1 cellular context compared by ENCODE assay signal in the genomic region with DNA sequence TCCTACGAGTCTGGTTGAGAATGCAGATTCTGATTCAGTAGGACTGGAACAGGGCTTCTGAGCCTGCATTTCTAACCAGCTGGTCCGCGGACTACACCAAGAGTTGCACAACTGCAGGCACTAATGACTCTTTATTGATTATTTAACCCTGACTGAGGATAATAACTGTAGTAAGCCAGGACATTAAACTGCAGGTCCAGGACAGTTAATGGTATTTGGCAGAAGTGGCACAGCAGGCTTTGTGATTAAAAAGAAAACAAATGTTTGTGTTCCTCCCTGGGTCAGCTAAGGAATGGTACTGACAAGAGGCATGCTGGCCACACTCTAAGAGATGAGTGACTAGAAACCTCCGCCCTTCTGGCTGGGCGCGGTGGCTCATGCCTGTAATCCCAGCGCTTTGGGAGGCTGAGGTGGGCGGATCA.
TF ChIP-seq lines count a peak whose summit lies in the region.

No MANE protein-coding gene starts in this region.

TF ChIP-seq in HepG2, 621 proteins besides CTCF, POLR2A, EP300 and RAD21 (continued from another document and continues in another):
- TF ChIP-seq, protein P1, sequence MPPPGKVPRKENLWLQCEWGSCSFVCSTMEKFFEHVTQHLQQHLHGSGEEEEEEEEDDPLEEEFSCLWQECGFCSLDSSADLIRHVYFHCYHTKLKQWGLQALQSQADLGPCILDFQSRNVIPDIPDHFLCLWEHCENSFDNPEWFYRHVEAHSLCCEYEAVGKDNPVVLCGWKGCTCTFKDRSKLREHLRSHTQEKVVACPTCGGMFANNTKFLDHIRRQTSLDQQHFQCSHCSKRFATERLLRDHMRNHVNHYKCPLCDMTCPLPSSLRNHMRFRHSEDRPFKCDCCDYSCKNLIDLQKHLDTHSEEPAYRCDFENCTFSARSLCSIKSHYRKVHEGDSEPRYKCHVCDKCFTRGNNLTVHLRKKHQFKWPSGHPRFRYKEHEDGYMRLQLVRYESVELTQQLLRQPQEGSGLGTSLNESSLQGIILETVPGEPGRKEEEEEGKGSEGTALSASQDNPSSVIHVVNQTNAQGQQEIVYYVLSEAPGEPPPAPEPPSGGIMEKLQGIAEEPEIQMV (CRISPR knock-in tag; IDR thresholded peaks at IDR 0.05; ENCODE audit: low read depth): peak; percentile 88; the same call in 1 of the 2 replicates
- TF ChIP-seq SOX6 (IDR thresholded peaks at IDR 0.05): no peak
- TF ChIP-seq SOX6 (CRISPR knock-in tag; IDR thresholded peaks at IDR 0.05): peak; percentile 31; the same call in 1 of the 2 replicates
- no peak for TF ChIP-seq ZIK1 (CRISPR knock-in tag; IDR thresholded peaks at IDR 0.05; ENCODE audit: borderline replicate concordance, low read depth)
- no peak for TF ChIP-seq MIER3 (CRISPR knock-in tag; IDR thresholded peaks at IDR 0.05; ENCODE audit: borderline replicate concordance)
- no peak for TF ChIP-seq ZNF598 (CRISPR knock-in tag; IDR thresholded peaks at IDR 0.05; ENCODE audit: borderline replicate concordance)
- no peak for TF ChIP-seq TBP (CRISPR knock-in tag; IDR thresholded peaks at IDR 0.05)
- TF ChIP-seq ZNF232 (CRISPR knock-in tag; IDR thresholded peaks at IDR 0.05; ENCODE audit: borderline replicate concordance): no peak
- TF ChIP-seq PHF21A (CRISPR knock-in tag; IDR thresholded peaks at IDR 0.05): peak; percentile 30; the same call in 1 of the 2 replicates
- no peak for TF ChIP-seq TOPORS (CRISPR knock-in tag; IDR thresholded peaks at IDR 0.05)
- no peak for TF ChIP-seq ZNF75D (CRISPR knock-in tag; IDR thresholded peaks at IDR 0.05; ENCODE audit: borderline replicate concordance)
- TF ChIP-seq, protein P2, sequence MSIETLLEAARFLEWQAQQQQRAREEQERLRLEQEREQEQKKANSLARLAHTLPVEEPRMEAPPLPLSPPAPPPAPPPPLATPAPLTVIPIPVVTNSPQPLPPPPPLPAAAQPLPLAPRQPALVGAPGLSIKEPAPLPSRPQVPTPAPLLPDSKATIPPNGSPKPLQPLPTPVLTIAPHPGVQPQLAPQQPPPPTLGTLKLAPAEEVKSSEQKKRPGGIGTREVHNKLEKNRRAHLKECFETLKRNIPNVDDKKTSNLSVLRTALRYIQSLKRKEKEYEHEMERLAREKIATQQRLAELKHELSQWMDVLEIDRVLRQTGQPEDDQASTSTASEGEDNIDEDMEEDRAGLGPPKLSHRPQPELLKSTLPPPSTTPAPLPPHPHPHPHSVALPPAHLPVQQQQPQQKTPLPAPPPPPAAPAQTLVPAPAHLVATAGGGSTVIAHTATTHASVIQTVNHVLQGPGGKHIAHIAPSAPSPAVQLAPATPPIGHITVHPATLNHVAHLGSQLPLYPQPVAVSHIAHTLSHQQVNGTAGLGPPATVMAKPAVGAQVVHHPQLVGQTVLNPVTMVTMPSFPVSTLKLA (IDR thresholded peaks at IDR 0.05): no peak
- TF ChIP-seq IRX3 (CRISPR knock-in tag; IDR thresholded peaks at IDR 0.05; ENCODE audit: borderline replicate concordance, low read depth): no peak
- TF ChIP-seq ZNF34 (CRISPR knock-in tag; IDR thresholded peaks at IDR 0.05; ENCODE audit: borderline replicate concordance): no peak
- TF ChIP-seq, protein P3, sequence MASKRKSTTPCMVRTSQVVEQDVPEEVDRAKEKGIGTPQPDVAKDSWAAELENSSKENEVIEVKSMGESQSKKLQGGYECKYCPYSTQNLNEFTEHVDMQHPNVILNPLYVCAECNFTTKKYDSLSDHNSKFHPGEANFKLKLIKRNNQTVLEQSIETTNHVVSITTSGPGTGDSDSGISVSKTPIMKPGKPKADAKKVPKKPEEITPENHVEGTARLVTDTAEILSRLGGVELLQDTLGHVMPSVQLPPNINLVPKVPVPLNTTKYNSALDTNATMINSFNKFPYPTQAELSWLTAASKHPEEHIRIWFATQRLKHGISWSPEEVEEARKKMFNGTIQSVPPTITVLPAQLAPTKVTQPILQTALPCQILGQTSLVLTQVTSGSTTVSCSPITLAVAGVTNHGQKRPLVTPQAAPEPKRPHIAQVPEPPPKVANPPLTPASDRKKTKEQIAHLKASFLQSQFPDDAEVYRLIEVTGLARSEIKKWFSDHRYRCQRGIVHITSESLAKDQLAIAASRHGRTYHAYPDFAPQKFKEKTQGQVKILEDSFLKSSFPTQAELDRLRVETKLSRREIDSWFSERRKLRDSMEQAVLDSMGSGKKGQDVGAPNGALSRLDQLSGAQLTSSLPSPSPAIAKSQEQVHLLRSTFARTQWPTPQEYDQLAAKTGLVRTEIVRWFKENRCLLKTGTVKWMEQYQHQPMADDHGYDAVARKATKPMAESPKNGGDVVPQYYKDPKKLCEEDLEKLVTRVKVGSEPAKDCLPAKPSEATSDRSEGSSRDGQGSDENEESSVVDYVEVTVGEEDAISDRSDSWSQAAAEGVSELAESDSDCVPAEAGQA (IDR thresholded peaks at IDR 0.05; ENCODE audit: low read depth): no peak
- TF ChIP-seq, protein P3 (CRISPR knock-in tag; IDR thresholded peaks at IDR 0.05; ENCODE audit: borderline replicate concordance): peak; percentile 36; the same call in 1 of the 2 replicates
- TF ChIP-seq PHF8 (CRISPR knock-in tag; IDR thresholded peaks at IDR 0.05): no peak
- TF ChIP-seq ZNF282 (IDR thresholded peaks at IDR 0.05; ENCODE audit: partially characterized antibody): no peak
- peak; percentile 82 for TF ChIP-seq ONECUT2 (CRISPR knock-in tag; IDR thresholded peaks at IDR 0.05)
- TF ChIP-seq ZNF652 (CRISPR knock-in tag; IDR thresholded peaks at IDR 0.05; ENCODE audit: borderline replicate concordance, low read depth): peak; percentile 93
- no peak for TF ChIP-seq SOX13 (IDR thresholded peaks at IDR 0.05)
- TF ChIP-seq SOX13 (CRISPR knock-in tag; conservative IDR thresholded peaks at IDR 0.05 in 1 of 2, IDR thresholded peaks at IDR 0.05 in 1 of 2): no peak
- TF ChIP-seq ISL2 (CRISPR knock-in tag; IDR thresholded peaks at IDR 0.05): peak; percentile 54; the same call in 1 of the 2 replicates
- TF ChIP-seq, protein P4, sequence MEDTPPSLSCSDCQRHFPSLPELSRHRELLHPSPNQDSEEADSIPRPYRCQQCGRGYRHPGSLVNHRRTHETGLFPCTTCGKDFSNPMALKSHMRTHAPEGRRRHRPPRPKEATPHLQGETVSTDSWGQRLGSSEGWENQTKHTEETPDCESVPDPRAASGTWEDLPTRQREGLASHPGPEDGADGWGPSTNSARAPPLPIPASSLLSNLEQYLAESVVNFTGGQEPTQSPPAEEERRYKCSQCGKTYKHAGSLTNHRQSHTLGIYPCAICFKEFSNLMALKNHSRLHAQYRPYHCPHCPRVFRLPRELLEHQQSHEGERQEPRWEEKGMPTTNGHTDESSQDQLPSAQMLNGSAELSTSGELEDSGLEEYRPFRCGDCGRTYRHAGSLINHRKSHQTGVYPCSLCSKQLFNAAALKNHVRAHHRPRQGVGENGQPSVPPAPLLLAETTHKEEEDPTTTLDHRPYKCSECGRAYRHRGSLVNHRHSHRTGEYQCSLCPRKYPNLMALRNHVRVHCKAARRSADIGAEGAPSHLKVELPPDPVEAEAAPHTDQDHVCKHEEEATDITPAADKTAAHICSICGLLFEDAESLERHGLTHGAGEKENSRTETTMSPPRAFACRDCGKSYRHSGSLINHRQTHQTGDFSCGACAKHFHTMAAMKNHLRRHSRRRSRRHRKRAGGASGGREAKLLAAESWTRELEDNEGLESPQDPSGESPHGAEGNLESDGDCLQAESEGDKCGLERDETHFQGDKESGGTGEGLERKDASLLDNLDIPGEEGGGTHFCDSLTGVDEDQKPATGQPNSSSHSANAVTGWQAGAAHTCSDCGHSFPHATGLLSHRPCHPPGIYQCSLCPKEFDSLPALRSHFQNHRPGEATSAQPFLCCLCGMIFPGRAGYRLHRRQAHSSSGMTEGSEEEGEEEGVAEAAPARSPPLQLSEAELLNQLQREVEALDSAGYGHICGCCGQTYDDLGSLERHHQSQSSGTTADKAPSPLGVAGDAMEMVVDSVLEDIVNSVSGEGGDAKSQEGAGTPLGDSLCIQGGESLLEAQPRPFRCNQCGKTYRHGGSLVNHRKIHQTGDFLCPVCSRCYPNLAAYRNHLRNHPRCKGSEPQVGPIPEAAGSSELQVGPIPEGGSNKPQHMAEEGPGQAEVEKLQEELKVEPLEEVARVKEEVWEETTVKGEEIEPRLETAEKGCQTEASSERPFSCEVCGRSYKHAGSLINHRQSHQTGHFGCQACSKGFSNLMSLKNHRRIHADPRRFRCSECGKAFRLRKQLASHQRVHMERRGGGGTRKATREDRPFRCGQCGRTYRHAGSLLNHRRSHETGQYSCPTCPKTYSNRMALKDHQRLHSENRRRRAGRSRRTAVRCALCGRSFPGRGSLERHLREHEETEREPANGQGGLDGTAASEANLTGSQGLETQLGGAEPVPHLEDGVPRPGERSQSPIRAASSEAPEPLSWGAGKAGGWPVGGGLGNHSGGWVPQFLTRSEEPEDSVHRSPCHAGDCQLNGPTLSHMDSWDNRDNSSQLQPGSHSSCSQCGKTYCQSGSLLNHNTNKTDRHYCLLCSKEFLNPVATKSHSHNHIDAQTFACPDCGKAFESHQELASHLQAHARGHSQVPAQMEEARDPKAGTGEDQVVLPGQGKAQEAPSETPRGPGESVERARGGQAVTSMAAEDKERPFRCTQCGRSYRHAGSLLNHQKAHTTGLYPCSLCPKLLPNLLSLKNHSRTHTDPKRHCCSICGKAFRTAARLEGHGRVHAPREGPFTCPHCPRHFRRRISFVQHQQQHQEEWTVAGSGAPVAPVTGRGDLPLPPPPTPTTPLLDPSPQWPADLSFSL (CRISPR knock-in tag; IDR thresholded peaks at IDR 0.05): no peak
- no peak for TF ChIP-seq ZNF556 (CRISPR knock-in tag; IDR thresholded peaks at IDR 0.05; ENCODE audit: borderline replicate concordance)
- TF ChIP-seq FOXP1 (IDR thresholded peaks at IDR 0.05): no peak
- TF ChIP-seq FOXP1 (CRISPR knock-in tag; IDR thresholded peaks at IDR 0.05): peak; percentile 16; the same call in 1 of the 2 replicates
- peak; percentile 71 for TF ChIP-seq ZNF24 (IDR thresholded peaks at IDR 0.05)
- no peak for TF ChIP-seq SP2 (CRISPR knock-in tag; IDR thresholded peaks at IDR 0.05)
- no peak for TF ChIP-seq HCFC1 (IDR thresholded peaks at IDR 0.05; ENCODE audit: low read depth, low read length)
- no peak for TF ChIP-seq AGO1 (IDR thresholded peaks at IDR 0.05; ENCODE audit: low read depth, low read length, poor library complexity, severe bottlenecking)
- peak; percentile 15; the same call in 1 of the 2 replicates for TF ChIP-seq TCF7 (IDR thresholded peaks at IDR 0.05; ENCODE audit: low read depth)
- TF ChIP-seq KDM2A (CRISPR knock-in tag; IDR thresholded peaks at IDR 0.05; ENCODE audit: borderline replicate concordance, low read depth): no peak
- TF ChIP-seq CENPT (CRISPR knock-in tag; IDR thresholded peaks at IDR 0.05; ENCODE audit: low read depth): no peak
- TF ChIP-seq ATAD3A (CRISPR knock-in tag; IDR thresholded peaks at IDR 0.05): no peak
- no peak for TF ChIP-seq BRCA1 (CRISPR knock-in tag; IDR thresholded peaks at IDR 0.05)
- TF ChIP-seq GABPB1 (CRISPR knock-in tag; IDR thresholded peaks at IDR 0.05): no peak
- no peak for TF ChIP-seq BRD4 (CRISPR knock-in tag; IDR thresholded peaks at IDR 0.05)
- TF ChIP-seq, protein P5, sequence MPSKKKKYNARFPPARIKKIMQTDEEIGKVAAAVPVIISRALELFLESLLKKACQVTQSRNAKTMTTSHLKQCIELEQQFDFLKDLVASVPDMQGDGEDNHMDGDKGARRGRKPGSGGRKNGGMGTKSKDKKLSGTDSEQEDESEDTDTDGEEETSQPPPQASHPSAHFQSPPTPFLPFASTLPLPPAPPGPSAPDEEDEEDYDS (CRISPR knock-in tag; IDR thresholded peaks at IDR 0.05): no peak
- TF ChIP-seq, protein P6, sequence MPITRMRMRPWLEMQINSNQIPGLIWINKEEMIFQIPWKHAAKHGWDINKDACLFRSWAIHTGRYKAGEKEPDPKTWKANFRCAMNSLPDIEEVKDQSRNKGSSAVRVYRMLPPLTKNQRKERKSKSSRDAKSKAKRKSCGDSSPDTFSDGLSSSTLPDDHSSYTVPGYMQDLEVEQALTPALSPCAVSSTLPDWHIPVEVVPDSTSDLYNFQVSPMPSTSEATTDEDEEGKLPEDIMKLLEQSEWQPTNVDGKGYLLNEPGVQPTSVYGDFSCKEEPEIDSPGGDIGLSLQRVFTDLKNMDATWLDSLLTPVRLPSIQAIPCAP (CRISPR knock-in tag; IDR thresholded peaks at IDR 0.05; ENCODE audit: low read depth): no peak
- TF ChIP-seq GTF3A (CRISPR knock-in tag; conservative IDR thresholded peaks at IDR 0.05): no peak
